In genomic region chr9:88993327-88993726, GRCh38 we compare ENCODE assay signal across 2 cellular contexts.
TF ChIP-seq lines count a peak whose summit lies in the region.

No MANE protein-coding gene starts in this region.

TF ChIP-seq in A549, 52 proteins besides CTCF, POLR2A, EP300 and RAD21:
- TF ChIP-seq BCL3 (IDR thresholded peaks at IDR 0.05) (no peak), GATA3 (IDR thresholded peaks at IDR 0.05; ENCODE audit: borderline replicate concordance) (no peak), MAFK (IDR thresholded peaks at IDR 0.05; ENCODE audit: partially characterized antibody) (no peak), EHF (CRISPR knock-in tag; IDR thresholded peaks at IDR 0.05) (no peak), ZSCAN20 (CRISPR knock-in tag; IDR thresholded peaks at IDR 0.05) (no peak), CBX8 (IDR thresholded peaks at IDR 0.05) (no peak), HOXA7 (CRISPR knock-in tag; IDR thresholded peaks at IDR 0.05) (no peak), RCOR1 (IDR thresholded peaks at IDR 0.05; ENCODE audit: low read depth, low read length) (no peak), SREBF2 (IDR thresholded peaks at IDR 0.05) (no peak), ZFP36 (IDR thresholded peaks at IDR 0.05; ENCODE audit: borderline replicate concordance, partially characterized antibody) (no peak)
TF ChIP-seq in A549: peak in this region for 0.

TF ChIP-seq in IMR-90, 13 proteins besides CTCF, POLR2A, EP300 and RAD21:
- TF ChIP-seq MXI1 (IDR thresholded peaks at IDR 0.05; ENCODE audit: borderline replicate concordance, low read depth, low read length) (no peak), CHD1 (IDR thresholded peaks at IDR 0.05; ENCODE audit: low read depth, low read length) (no peak), RCOR1 (IDR thresholded peaks at IDR 0.05; ENCODE audit: insufficient replicate concordance, low read length) (no peak), RFX5 (IDR thresholded peaks at IDR 0.05; ENCODE audit: low read depth, low read length) (no peak), CEBPB (IDR thresholded peaks at IDR 0.05; ENCODE audit: low read depth, low read length) (no peak), ELK1 (IDR thresholded peaks at IDR 0.05; ENCODE audit: borderline replicate concordance, low read depth, low read length) (no peak), USF2 (IDR thresholded peaks at IDR 0.05; ENCODE audit: low read depth, low read length) (no peak), MAZ (IDR thresholded peaks at IDR 0.05; ENCODE audit: borderline replicate concordance, low read depth, low read length) (no peak), BHLHE40 (IDR thresholded peaks at IDR 0.05; ENCODE audit: low read depth, low read length) (no peak), FOS (IDR thresholded peaks at IDR 0.05; ENCODE audit: low read depth, low read length) (no peak), NFE2L2 (IDR thresholded peaks at IDR 0.05; ENCODE audit: low read depth, low read length) (no peak), SMC3 (IDR thresholded peaks at IDR 0.05; ENCODE audit: low read depth, low read length) (no peak), MAFK (IDR thresholded peaks at IDR 0.05; ENCODE audit: low read depth, low read length) (no peak)
